In genomic region chr12:111164833-111165232, GRCh38 we compare ENCODE assay signal across 35 cellular contexts.
DNase-seq lines count a peak whose midpoint lies in the region; ATAC-seq, FAIRE-seq and TF ChIP-seq lines count a peak whose summit lies in the region.
"Had no signal": no experiment of that assay in that cellular context is flagged by ENCODE, and none has a peak within 500 bp of the region (broad histone marks: within the 10 kb centered on the region; RNA-seq: fewer than 3 reads in every experiment).

No MANE protein-coding gene starts in this region.

- no peak overlapping the region for H3K4me3 Mint-ChIP-seq in endodermal cell
- H3K4me3 Mint-ChIP-seq: B cell; CD14-positive monocyte; CD4-positive, alpha-beta memory T cell; CD4-positive, alpha-beta T cell; CD4-positive, CD25-positive, alpha-beta regulatory T cell; CD8-positive, alpha-beta T cell had no signal

- H3K27me3 Mint-ChIP-seq in endodermal cell (ENCODE audit: insufficient read depth): no peaks in the 10 kb centered on the region

- 0 out of 2 replicates have a peak, but pooled peaks cover 2% of the 10 kb centered on the region for H4K20me1 ChIP-seq in HepG2 (ENCODE audit: insufficient read depth, low read length)
- peaks cover 17% of the 10 kb centered on the region; the same call in 1 of the 2 replicates for H4K20me1 ChIP-seq in K562 (replicated peaks; ENCODE audit: control insufficient read depth, insufficient read depth, low read length)
- H4K20me1 ChIP-seq: BLaER1; BLaER1 treated with 17β-estradiol and CSF1 and Interleukin-3, amounts not matched to agents 10 nM and 100 nM had no signal

- TF ChIP-seq CTCF in HepG2 (CRISPR knock-in tag; IDR thresholded peaks at IDR 0.05): no peak
- TF ChIP-seq CTCF in right lobe of liver (IDR thresholded peaks at IDR 0.05): no peak
- TF ChIP-seq CTCF in K562 (IDR thresholded peaks at IDR 0.05 in 2 of 3, conservative IDR thresholded peaks at IDR 0.05 in 1 of 3; ENCODE audit: insufficient read depth in 2 of 3, low read depth in 1 of 3, low read length in 3 of 3): no peak
- TF ChIP-seq CTCF in endodermal cell (conservative IDR thresholded peaks at IDR 0.05): no peak
- no peak for TF ChIP-seq CTCF in GM20000 (IDR thresholded peaks at IDR 0.05; ENCODE audit: extremely low read depth, missing control alignments)

- no peak overlapping the region for H3K27ac ChIP-seq in HepG2 (ENCODE audit: extremely low read length, insufficient read depth, low read length)
- H3K27ac ChIP-seq in right lobe of liver: no peak overlapping the region
- no peak overlapping the region for H3K27ac ChIP-seq in K562 (ENCODE audit: extremely low read depth, low read depth, low read length)
- no peak overlapping the region for H3K27ac ChIP-seq in endodermal cell (ENCODE audit: low read depth, low read length)
- H3K27ac ChIP-seq: 22Rv1; A549; BLaER1; BLaER1 treated with 17β-estradiol and CSF1 and Interleukin-3, amounts not matched to agents 10 nM and 100 nM; C4-2B had no signal

- TF ChIP-seq POLR2A in HepG2 (IDR thresholded peaks at IDR 0.05; ENCODE audit: insufficient read depth in 1 of 2, low read depth in 2 of 2, low read length in 2 of 2) (no peak), right lobe of liver (IDR thresholded peaks at IDR 0.05) (no peak), K562 (conservative IDR thresholded peaks at IDR 0.05) (no peak)

- H3K27me3 ChIP-seq in HepG2 (ENCODE audit: control insufficient read depth in 1 of 2, insufficient read depth in 2 of 2, low read length in 2 of 2) (peaks cover 4 to 21% of the 10 kb centered on the region in 2 experiments; a peak in 4 of 5 replicates), right lobe of liver (no peaks in the 10 kb centered on the region), K562 (ENCODE audit: control insufficient read depth in 2 of 2, insufficient read depth in 2 of 2, low read length in 2 of 2) (peaks cover 7 to 77% of the 10 kb centered on the region in 2 experiments; a peak in 4 of 5 replicates), endodermal cell (ENCODE audit: control insufficient read depth, insufficient read depth, low read length, poor library complexity, severe bottlenecking) (no peaks in the 10 kb centered on the region)
- H3K27me3 ChIP-seq: BE2C; BLaER1; BLaER1 treated with 17β-estradiol and CSF1 and Interleukin-3, amounts not matched to agents 10 nM and 100 nM had no signal

- no peaks in the 10 kb centered on the region for H3K79me2 ChIP-seq in HepG2 (ENCODE audit: insufficient read depth, low read length)
- H3K79me2 ChIP-seq in K562 (ENCODE audit: control insufficient read depth, insufficient read depth, low read length): no peaks in the 10 kb centered on the region

- intact Hi-C loops in HepG2 (cut with micrococcal nuclease; ENCODE audit: unreplicated experiment): no loop called here
- intact Hi-C loops in right lobe of liver (cut with DNase I): loop anchor here in 1 of 2 donors (10.0 kb wide), 1 partner anchor 140 kb away; no protein-coding TSS in a partner anchor
- intact Hi-C loops in K562 (cut with micrococcal nuclease): no loop called here

- TF ChIP-seq RAD21 in HepG2 (CRISPR knock-in tag; IDR thresholded peaks at IDR 0.05): no peak
- no peak for TF ChIP-seq RAD21 in K562 (CRISPR knock-in tag; conservative IDR thresholded peaks at IDR 0.05 in 1 of 2, IDR thresholded peaks at IDR 0.05 in 1 of 2)

- no peaks in the 10 kb centered on the region for H3K4me1 ChIP-seq in HepG2 (ENCODE audit: insufficient read depth, low read length)
- H3K4me1 ChIP-seq in right lobe of liver: peaks cover 0 to 8% (median 0%) of the 10 kb centered on the region in 4 donors
- no peaks in the 10 kb centered on the region for H3K4me1 ChIP-seq in K562 (replicated peaks in 1 of 2; ENCODE audit: control insufficient read depth in 2 of 2, insufficient read depth in 2 of 2, low read length in 2 of 2)
- H3K4me1 ChIP-seq in endodermal cell (ENCODE audit: control insufficient read depth, insufficient read depth, low read length): no peaks in the 10 kb centered on the region
- H3K4me1 ChIP-seq: A549, BLaER1, Caco-2 had no signal

- H3K4me3 ChIP-seq in HepG2 (replicated peaks in 1 of 3; ENCODE audit: insufficient read depth in 1 of 3, low read depth in 2 of 3, low read length in 3 of 3) (no peak overlapping the region), right lobe of liver (no peak overlapping the region), K562 (no peak overlapping the region), endodermal cell (ENCODE audit: low read length) (no peak overlapping the region)
- H3K4me3 ChIP-seq: A549; BLaER1; BLaER1 treated with 17β-estradiol and CSF1 and Interleukin-3, amounts not matched to agents 10 nM and 100 nM had no signal

- peaks cover 16% of the 10 kb centered on the region for H3K4me1 Mint-ChIP-seq in endodermal cell
- H3K4me1 Mint-ChIP-seq: CD4-positive, alpha-beta memory T cell had no signal

- H3K9ac ChIP-seq in HepG2 (ENCODE audit: insufficient read depth, low read depth, low read length) (no peak overlapping the region), K562 (ENCODE audit: insufficient read depth in 1 of 2, low read depth in 2 of 2, low read length in 2 of 2) (no peak overlapping the region), endodermal cell (ENCODE audit: extremely low read depth, low read length, poor library complexity, severe bottlenecking) (no peak overlapping the region)
- H3K9ac ChIP-seq: BLaER1; BLaER1 treated with 17β-estradiol and CSF1 and Interleukin-3, amounts not matched to agents 10 nM and 100 nM had no signal

- POLR2A ChIA-PET in HepG2 (lab: Yijun Ruan, JAX) (no interaction called here), K562 (lab: Yijun Ruan, JAX) (no interaction called here)

- in situ Hi-C loops in HepG2 (cut with HindIII; ENCODE audit: extremely low pct_ligation_motif_present, low pct_unique_long_range_greater_than_20kb): no loop called here
- in situ Hi-C loops in K562 (cut with MboI): no loop called here

- H3K36me3 Mint-ChIP-seq in endodermal cell (ENCODE audit: low read depth): no peaks in the 10 kb centered on the region
- H3K36me3 Mint-ChIP-seq: CD14-positive monocyte; CD4-positive, alpha-beta memory T cell; CD4-positive, CD25-positive, alpha-beta regulatory T cell; CD8-positive, alpha-beta memory T cell; CD8-positive, alpha-beta T cell had no signal

- ATAC-seq in HepG2 (no peak), right lobe of liver (no peak), K562 (no peak)
- ATAC-seq: A549; CD8-positive, alpha-beta T cell had no signal

- no peaks in the 10 kb centered on the region for H3K9me3 Mint-ChIP-seq in endodermal cell
- H3K9me3 Mint-ChIP-seq: CD14-positive monocyte; CD4-positive, alpha-beta T cell; CD8-positive, alpha-beta memory T cell; CD8-positive, alpha-beta T cell had no signal

- H3K4me2 ChIP-seq in HepG2 (ENCODE audit: low read depth, low read length) (no peak overlapping the region), K562 (ENCODE audit: insufficient read depth, low read length) (no peak overlapping the region)
- H3K4me2 ChIP-seq: A549; BLaER1; BLaER1 treated with 17β-estradiol and CSF1 and Interleukin-3, amounts not matched to agents 10 nM and 100 nM had no signal

- H3K9me3 ChIP-seq in HepG2 (ENCODE audit: low read length) (no peaks in the 10 kb centered on the region), right lobe of liver (no peaks in the 10 kb centered on the region), K562 (replicated peaks; ENCODE audit: control insufficient read depth, insufficient read depth, low read depth, low read length) (no peaks in the 10 kb centered on the region), endodermal cell (ENCODE audit: control insufficient read depth, low read length) (no peaks in the 10 kb centered on the region)
- H3K9me3 ChIP-seq: A549; BE2C; BLaER1; BLaER1 treated with 17β-estradiol and CSF1 and Interleukin-3, amounts not matched to agents 10 nM and 100 nM; Caco-2 had no signal

- no peaks in the 10 kb centered on the region for H3K9me1 ChIP-seq in K562 (ENCODE audit: control insufficient read depth, insufficient read depth, low read length)

- BruUV-seq in HepG2 (replicated peaks; lab: Mats Ljungman, UMichigan): no TSS peak
- no TSS peak for BruUV-seq in K562 (replicated peaks; lab: Mats Ljungman, UMichigan)

- CTCF ChIA-PET in HepG2 (lab: Yijun Ruan, JAX; ENCODE audit: low intra/inter-chr PET ratio, low total read pairs) (no interaction called here), K562 (lab: Yijun Ruan, JAX; ENCODE audit: low intra/inter-chr PET ratio) (no interaction called here)

- H3K36me3 ChIP-seq in HepG2 (replicated peaks in 1 of 2; ENCODE audit: control insufficient read depth in 1 of 2, insufficient read depth in 2 of 2, low read length in 2 of 2) (no peaks in the 10 kb centered on the region), right lobe of liver (no peaks in the 10 kb centered on the region), K562 (ENCODE audit: control insufficient read depth, insufficient read depth, low read length) (no peaks in the 10 kb centered on the region), endodermal cell (ENCODE audit: control insufficient read depth, insufficient read depth, low read length) (no peaks in the 10 kb centered on the region)
- H3K36me3 ChIP-seq: BE2C; BLaER1; BLaER1 treated with 17β-estradiol and CSF1 and Interleukin-3, amounts not matched to agents 10 nM and 100 nM had no signal

- 36% methylated on average over 4 of the region's 4 CpGs for WGBS in HepG2 (ENCODE audit: low lambda C conversion rate)
- 75% methylated on average over 3 of the region's 4 CpGs for WGBS in right lobe of liver (ENCODE audit: insufficient coverage, low coverage, low lambda C conversion rate, missing lambda C conversion rate)
- 0% methylated on average over 4 of the region's 4 CpGs for WGBS in K562 (ENCODE audit: insufficient coverage, low coverage, missing lambda C conversion rate)
- WGBS in endodermal cell (ENCODE audit: insufficient coverage in 1 of 2, insufficient read length in 1 of 2), 2 experiments: 89 to 93% methylated on average over 2 to 4 of the region's 4 CpGs

- DNase-seq in HepG2 (ENCODE audit: low spot score) (no peak), right lobe of liver (no peak), K562 (ENCODE audit: extremely low read depth in 1 of 4, low spot score in 3 of 4) (no peak), endodermal cell (no peak), NCI-H2227 (lab: John Stamatoyannopoulos, UW; ENCODE audit: unreplicated experiment) (no peak), GM20000 (ENCODE audit: low spot score) (no peak)
- DNase-seq: 8988T; ACHN; AML-193; BE2C; C1 segment of cervical spinal cord; Caco-2; Calu3; CD4-positive, alpha-beta memory T cell; CD4-positive, alpha-beta T cell; CD4-positive, CD25-positive, alpha-beta regulatory T cell; CD8-positive, alpha-beta memory T cell; CD8-positive, alpha-beta T cell; COR-L47; DMS 273 treated with DMSO at 0.1 percent for 48 hours; DMS153; DMS53; DMS79; DMS79 treated with DMSO at 0.1 percent for 48 hours; DND-41; EL had no signal

- TF ChIP-seq EP300 in HepG2 (IDR thresholded peaks at IDR 0.05; ENCODE audit: low read depth in 2 of 2, low read length in 2 of 2): no peak
- no peak for TF ChIP-seq EP300 in HepG2 (CRISPR knock-in tag; IDR thresholded peaks at IDR 0.05; ENCODE audit: borderline replicate concordance)
- no peak for TF ChIP-seq EP300 in K562 (IDR thresholded peaks at IDR 0.05; ENCODE audit: low read length)

- peak overlapping the region; percentile 16 for H3K27ac Mint-ChIP-seq in endodermal cell
- H3K27ac Mint-ChIP-seq: B cell; CD14-positive monocyte; CD4-positive, alpha-beta memory T cell; CD4-positive, alpha-beta T cell; CD4-positive, CD25-positive, alpha-beta regulatory T cell; CD8-positive, alpha-beta memory T cell; CD8-positive, alpha-beta T cell had no signal

- no peak for FAIRE-seq in HepG2 (lab: Jason Lieb, UNC)
- no peak for FAIRE-seq in K562 (lab: Jason Lieb, UNC)
- FAIRE-seq: A204.1, A549, D721Med had no signal

- no peak overlapping the region for H2AFZ ChIP-seq in HepG2 (ENCODE audit: low read length)
- no peak overlapping the region for H2AFZ ChIP-seq in K562 (ENCODE audit: low read depth, low read length)
